1 cellular context compared by ENCODE assay signal in the genomic region with DNA sequence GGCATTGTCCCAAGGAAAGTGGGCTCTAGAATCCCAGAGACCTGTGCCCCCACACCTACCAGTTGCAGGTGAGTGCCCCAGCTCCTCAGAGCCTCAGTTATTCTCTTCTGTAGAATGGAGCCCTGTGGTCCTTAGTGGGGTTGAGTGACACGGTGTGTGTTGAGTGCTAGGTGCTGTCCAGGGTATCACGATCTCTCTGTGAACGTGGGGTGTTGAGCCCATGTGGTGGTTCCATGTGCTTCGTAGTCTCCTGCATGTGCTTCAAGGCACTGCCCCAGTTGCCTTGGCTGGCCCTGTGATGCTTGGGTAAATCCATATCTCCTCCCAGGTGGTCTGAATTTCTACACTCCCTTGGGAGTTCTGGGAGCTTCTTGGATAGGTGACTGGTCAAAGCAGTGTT.
TF ChIP-seq lines count a peak whose summit lies in the region.

No MANE protein-coding gene starts in this region.

TF ChIP-seq in Ishikawa, 13 proteins besides CTCF, POLR2A, EP300 and RAD21 (continued from another document):
- TF ChIP-seq, protein P1, sequence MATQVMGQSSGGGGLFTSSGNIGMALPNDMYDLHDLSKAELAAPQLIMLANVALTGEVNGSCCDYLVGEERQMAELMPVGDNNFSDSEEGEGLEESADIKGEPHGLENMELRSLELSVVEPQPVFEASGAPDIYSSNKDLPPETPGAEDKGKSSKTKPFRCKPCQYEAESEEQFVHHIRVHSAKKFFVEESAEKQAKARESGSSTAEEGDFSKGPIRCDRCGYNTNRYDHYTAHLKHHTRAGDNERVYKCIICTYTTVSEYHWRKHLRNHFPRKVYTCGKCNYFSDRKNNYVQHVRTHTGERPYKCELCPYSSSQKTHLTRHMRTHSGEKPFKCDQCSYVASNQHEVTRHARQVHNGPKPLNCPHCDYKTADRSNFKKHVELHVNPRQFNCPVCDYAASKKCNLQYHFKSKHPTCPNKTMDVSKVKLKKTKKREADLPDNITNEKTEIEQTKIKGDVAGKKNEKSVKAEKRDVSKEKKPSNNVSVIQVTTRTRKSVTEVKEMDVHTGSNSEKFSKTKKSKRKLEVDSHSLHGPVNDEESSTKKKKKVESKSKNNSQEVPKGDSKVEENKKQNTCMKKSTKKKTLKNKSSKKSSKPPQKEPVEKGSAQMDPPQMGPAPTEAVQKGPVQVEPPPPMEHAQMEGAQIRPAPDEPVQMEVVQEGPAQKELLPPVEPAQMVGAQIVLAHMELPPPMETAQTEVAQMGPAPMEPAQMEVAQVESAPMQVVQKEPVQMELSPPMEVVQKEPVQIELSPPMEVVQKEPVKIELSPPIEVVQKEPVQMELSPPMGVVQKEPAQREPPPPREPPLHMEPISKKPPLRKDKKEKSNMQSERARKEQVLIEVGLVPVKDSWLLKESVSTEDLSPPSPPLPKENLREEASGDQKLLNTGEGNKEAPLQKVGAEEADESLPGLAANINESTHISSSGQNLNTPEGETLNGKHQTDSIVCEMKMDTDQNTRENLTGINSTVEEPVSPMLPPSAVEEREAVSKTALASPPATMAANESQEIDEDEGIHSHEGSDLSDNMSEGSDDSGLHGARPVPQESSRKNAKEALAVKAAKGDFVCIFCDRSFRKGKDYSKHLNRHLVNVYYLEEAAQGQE (IDR thresholded peaks at IDR 0.05; ENCODE audit: low read depth) = peak; percentile 45; the same call in 1 of the 2 replicates
